ENCODE assay signal across 3 cellular contexts in genomic region chr3:15488002-15488401, GRCh38.
"Had no signal": no experiment of that assay in that cellular context is flagged by ENCODE, and none has a peak within 500 bp of the region (broad histone marks: within the 10 kb centered on the region; RNA-seq: fewer than 3 reads in every experiment).

No MANE protein-coding gene starts in this region.

- DNase-seq: GDM1, GF-D8 had no signal

- H3K4me3 ChIP-seq: GM12878 had no signal

- ATAC-seq: GM12878 had no signal
